1 cellular context compared by ENCODE assay signal in the genomic region with DNA sequence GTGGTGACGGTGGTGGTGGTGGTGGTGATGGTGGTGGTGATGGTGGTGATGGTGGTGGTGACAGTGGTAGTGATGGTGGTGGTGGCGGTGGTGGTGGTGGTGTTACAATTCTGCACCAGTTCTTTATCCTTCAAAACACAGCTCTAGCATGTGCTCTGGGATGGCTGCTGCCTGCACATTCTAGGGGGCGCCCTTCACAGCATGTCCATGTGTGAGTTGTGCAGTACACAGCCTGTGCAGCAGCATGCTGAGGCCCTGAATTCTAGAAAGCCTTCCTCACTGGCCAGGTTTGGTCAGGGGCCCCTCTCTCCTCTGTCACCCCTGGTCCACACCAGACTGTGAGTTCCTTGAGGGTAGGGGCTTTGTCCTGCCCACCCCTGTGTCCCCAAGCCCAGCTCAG.
TF ChIP-seq lines count a peak whose summit lies in the region.

No MANE protein-coding gene starts in this region.

TF ChIP-seq in HCT116, 20 proteins besides CTCF, POLR2A, EP300 and RAD21:
- TF ChIP-seq EZH2phosphoT487 (IDR thresholded peaks at IDR 0.05; ENCODE audit: borderline replicate concordance) (no peak), ZFX (IDR thresholded peaks at IDR 0.05) (no peak), SP1 (IDR thresholded peaks at IDR 0.05; ENCODE audit: low read depth) (no peak), EZH2 (IDR thresholded peaks at IDR 0.05) (no peak)
- TF ChIP-seq, protein P1, sequence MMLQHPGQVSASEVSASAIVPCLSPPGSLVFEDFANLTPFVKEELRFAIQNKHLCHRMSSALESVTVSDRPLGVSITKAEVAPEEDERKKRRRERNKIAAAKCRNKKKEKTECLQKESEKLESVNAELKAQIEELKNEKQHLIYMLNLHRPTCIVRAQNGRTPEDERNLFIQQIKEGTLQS (IDR thresholded peaks at IDR 0.05), result no peak
- TF ChIP-seq, protein P2, sequence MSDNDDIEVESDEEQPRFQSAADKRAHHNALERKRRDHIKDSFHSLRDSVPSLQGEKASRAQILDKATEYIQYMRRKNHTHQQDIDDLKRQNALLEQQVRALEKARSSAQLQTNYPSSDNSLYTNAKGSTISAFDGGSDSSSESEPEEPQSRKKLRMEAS (IDR thresholded peaks at IDR 0.05), result peak; percentile 74
TF ChIP-seq in HCT116: peak in this region for 1.
